Comparison of ENCODE assay signal across 15 cellular contexts in the genomic region with DNA sequence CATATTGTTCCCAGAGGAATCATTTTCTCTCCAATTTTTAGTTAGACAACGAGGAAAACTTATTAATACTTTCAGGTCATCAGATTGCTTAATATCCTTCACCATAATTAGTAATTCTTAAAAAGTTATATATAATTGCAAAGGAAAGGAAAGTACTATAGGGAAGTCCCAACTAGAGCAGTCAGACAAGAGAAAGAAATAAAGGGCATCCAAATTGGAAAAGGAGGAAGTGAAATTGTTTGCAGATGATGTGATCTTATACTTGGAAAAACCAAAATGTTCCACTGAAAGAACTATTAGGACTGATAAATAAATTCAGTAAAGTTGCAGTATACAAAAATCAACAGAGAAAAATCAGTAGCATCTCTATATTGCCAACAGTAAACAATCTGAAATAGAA.
"Had no signal": no experiment of that assay in that cellular context is flagged by ENCODE, and none has a peak within 500 bp of the region (broad histone marks: within the 10 kb centered on the region; RNA-seq: fewer than 3 reads in every experiment).

No MANE protein-coding gene starts in this region.

- DNase-seq: activated CD4-positive, alpha-beta T cell treated with anti-CD3 and anti-CD28 coated beads for 1 hour; activated CD4-positive, alpha-beta T cell treated with anti-CD3 and anti-CD28 coated beads, Interleukin-2, amount 50 U/mL, for 1 hour; activated naive CD4-positive, alpha-beta T cell; activated T-cell treated with anti-CD3 and anti-CD28 coated beads for 4 hours; activated T-cell treated with anti-CD3 and anti-CD28 coated beads, Interleukin-2, amount 50 U/mL, for 72 hours; dermis blood vessel endothelial cell; effector CD8-positive, alpha-beta T cell; glutamatergic neuron; islet precursor cell; left ventricle myocardium inferior; right lobe of liver; stimulated activated CD4-positive, alpha-beta T cell treated with anti-CD3 and anti-CD28 coated beads, Interleukin-2, amount 100 ng/mL, for 48 hours; stimulated activated naive CD8-positive, alpha-beta T cell treated with anti-CD3 and anti-CD28 coated beads, Interleukin-15, Interleukin-2, amounts not matched to agents 100 U/mL and 50 U/mL, for 24 hours had no signal

- ATAC-seq: activated naive CD4-positive, alpha-beta T cell treated with anti-CD3 and anti-CD28 coated beads, Interleukin-2, amount 50 U/mL, for 72 hours; activated T-cell treated with anti-CD3 and anti-CD28 coated beads, Interleukin-2, amount 50 U/mL, for 72 hours; right lobe of liver; stimulated activated naive CD8-positive, alpha-beta T cell treated with anti-CD3 and anti-CD28 coated beads, Interleukin-15, Interleukin-2, amounts not matched to agents 100 U/mL and 50 U/mL, for 24 hours; WTC11 had no signal
